ENCODE assay signal across 13 cellular contexts in the genomic region with DNA sequence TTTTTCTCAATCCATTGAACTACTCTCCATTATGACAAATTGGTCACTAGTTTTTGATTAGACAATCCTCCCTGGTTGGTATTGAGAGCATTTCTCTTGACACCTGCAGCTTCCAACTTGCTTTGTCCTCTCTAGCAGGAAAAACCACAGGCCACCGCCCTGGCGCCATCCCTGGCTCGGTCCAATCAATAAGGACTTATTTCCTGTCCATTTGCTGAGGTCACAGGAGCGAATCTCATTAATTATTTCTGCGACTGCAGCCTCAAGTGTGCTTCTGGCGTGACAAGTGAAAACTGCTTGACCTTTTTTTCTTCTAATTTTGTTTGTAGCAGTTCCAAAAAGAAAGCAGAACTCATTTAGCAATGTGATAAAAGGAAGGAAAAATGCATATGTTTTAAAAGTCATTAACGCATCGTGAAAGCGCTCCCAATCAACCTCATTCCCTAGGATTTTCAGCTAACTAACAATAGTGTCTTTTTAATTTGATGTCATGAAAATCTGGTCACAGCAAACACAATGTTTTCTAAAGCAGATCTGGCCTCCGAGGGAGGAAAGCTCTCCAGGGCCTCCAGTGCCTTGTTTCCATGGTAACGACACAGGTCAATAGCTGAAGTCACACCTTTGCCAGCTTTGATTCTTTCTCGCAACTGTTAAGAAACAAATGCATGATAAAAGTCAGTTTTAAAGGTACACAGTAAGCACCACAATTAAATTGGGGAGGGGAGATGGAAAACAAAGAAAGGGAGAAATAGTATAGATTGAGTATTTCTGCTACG. TPM values are rescaled to one million over a fixed set of nuclear protein-coding genes. Genes with fewer than 3 reads are reported as not detected.
A peak's percentile ranks its signal among the peaks of the same experiment; 100 is the strongest.
DNase-seq lines count a peak whose midpoint lies in the region; ATAC-seq and TF ChIP-seq lines count a peak whose summit lies in the region.
"Had no signal": no experiment of that assay in that cellular context is flagged by ENCODE, and none has a peak within 500 bp of the region (broad histone marks: within the 10 kb centered on the region; RNA-seq: fewer than 3 reads in every experiment).

No MANE protein-coding gene starts in this region.

- in situ Hi-C loops in astrocyte of the spinal cord (cut with HindIII; ENCODE audit: low sequenced_read_pairs) = no loop called here

- H3K4me1 ChIP-seq in lung (ENCODE audit: control insufficient read depth in 2 of 2, insufficient read depth in 2 of 2, low read length in 2 of 2) (peaks cover 0 to 3% of the 10 kb centered on the region in 2 donors), SJCRH30 (peaks cover 5% of the 10 kb centered on the region; the same call in 1 of the 2 replicates)

- H3K36me3 ChIP-seq in lung (ENCODE audit: control insufficient read depth in 2 of 2, insufficient read depth in 2 of 2, low read length in 2 of 2) (no peaks in the 10 kb centered on the region), SJCRH30 (no peaks in the 10 kb centered on the region)

- H3K9me3 ChIP-seq in lung (ENCODE audit: control insufficient read depth in 2 of 2, insufficient read depth in 1 of 2, low read length in 1 of 2) = no peaks in the 10 kb centered on the region
- H3K9me3 ChIP-seq in SJCRH30 (replicated peaks) = no peaks in the 10 kb centered on the region

- H3K27me3 ChIP-seq in lung (ENCODE audit: control insufficient read depth, insufficient read depth) (no peaks in the 10 kb centered on the region), SJCRH30 (no peaks in the 10 kb centered on the region)

- peak; percentile 98 for DNase-seq in DMS153 (lab: John Stamatoyannopoulos, UW)
- peak; percentile 61 to 88 for DNase-seq in NCI-H187 (lab: John Stamatoyannopoulos, UW)
- DNase-seq in astrocyte of the spinal cord (ENCODE audit: low read depth, low spot score) = peak; percentile 16
- DNase-seq in lung (ENCODE audit: low spot score) = peak; percentile 33
- no peak for DNase-seq in T1000 (lab: John Stamatoyannopoulos, UW)
- no peak for DNase-seq in GM03348 (ENCODE audit: low spot score)
- no peak for DNase-seq in SKM-1 (lab: John Stamatoyannopoulos, UW; ENCODE audit: unreplicated experiment)
- no peak for DNase-seq in SJCRH30
- DNase-seq: activated naive CD4-positive, alpha-beta T cell treated with Interleukin-2 at 50 U/mL for 16 hours; MV-4-11; stimulated activated CD4-positive, alpha-beta T cell treated with anti-CD3 and anti-CD28 coated beads, Interleukin-12 subunit alpha, Interleukin-12 subunit beta, amount 100 ng/mL, for 4 hours had no signal

- H3K27ac ChIP-seq in lung (ENCODE audit: low read depth in 1 of 2, low read length in 1 of 2) (no peak overlapping the region), SJCRH30 (no peak overlapping the region)

- TF ChIP-seq CTCF in astrocyte of the spinal cord (IDR thresholded peaks at IDR 0.05; ENCODE audit: low read depth, low read length) (no peak), lung (IDR thresholded peaks at IDR 0.05; ENCODE audit: control extremely low read depth, extremely low read depth) (no peak)

- H3K4me3 ChIP-seq in astrocyte of the spinal cord (ENCODE audit: low read depth, low read length) = no peak overlapping the region
- no peak overlapping the region for H3K4me3 ChIP-seq in lung
- no peak overlapping the region for H3K4me3 ChIP-seq in SJCRH30

- ATAC-seq in lung (ENCODE audit: insufficient read depth, low FRiP score) = peak; percentile 49
- ATAC-seq: HCT116, Panc1 had no signal

- WGBS in lung, 2 donors = 56 to 77% methylated on average over 13 of the region's 13 CpGs

RNA-seq across cellular contexts. Expression of a gene that starts 39.0 kb away (rescaled TPM):
- total RNA-seq in lung = 1 to 10 TPM; 3.5 to 4.4 TPM
- 1 to 10 TPM; 1.2 to 1.5 TPM for polyA plus RNA-seq in lung
- total RNA-seq in SJCRH30 (2014; rRNA removed; shearing (Covaris generic)) = 7.1 and 7.3 TPM in 2 replicates

Comparison
In these comparisons a context has a peak if more than half of its experiments do, and no peak if none do; other contexts are left out.
1. DNase-seq: peak in DMS153 (single experiment), NCI-H187 (2 of 2), astrocyte of the spinal cord (single experiment) and lung (single experiment); none in T1000 (single experiment), GM03348 (single experiment), SKM-1 (single experiment) and SJCRH30 (0 of 2).